1 cellular context compared by ENCODE assay signal in the genomic region with DNA sequence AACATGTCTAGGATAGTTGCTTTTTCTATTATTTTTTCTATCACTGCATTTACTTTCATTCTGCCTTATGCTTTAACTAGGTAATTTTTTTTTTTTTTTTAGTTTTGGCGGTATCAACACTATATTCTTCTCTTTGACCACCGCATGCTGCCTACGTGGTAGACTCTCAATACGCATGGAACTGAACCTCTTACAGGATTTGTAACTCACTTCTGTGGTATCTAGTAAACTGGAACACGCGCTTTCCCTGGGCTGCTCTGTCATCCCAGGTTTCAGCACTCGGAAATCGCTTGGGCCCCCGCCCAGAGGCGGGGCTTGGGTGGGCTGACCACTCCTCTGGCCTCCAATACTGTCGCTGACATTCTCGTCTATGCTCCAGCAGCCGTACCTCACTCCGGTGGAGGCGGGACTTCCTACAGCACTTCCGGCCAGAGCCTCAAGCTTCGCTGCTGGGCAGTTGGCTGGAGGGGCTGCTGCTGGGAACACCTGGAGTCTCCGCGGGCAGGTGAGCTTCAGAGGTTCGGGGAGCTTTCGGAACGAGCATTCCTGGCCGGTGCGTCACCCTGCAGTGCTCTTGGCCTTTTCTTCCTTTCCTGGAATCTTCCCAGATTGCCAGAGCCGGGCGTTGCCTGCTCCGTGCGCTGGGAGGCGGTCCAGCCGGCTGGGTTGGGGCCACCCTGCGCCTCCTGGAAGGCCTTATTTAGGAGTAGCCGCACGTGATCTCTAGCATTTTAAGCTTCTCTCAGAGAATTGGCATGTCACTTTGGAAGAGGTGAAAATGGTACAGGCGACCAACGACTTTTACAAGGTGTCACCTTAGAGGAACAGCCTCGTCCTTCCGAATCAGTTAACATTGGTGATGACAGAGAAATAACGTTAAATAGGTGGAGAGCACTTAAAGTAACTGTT.
TF ChIP-seq lines count a peak whose summit lies in the region.

A gene with protein sequence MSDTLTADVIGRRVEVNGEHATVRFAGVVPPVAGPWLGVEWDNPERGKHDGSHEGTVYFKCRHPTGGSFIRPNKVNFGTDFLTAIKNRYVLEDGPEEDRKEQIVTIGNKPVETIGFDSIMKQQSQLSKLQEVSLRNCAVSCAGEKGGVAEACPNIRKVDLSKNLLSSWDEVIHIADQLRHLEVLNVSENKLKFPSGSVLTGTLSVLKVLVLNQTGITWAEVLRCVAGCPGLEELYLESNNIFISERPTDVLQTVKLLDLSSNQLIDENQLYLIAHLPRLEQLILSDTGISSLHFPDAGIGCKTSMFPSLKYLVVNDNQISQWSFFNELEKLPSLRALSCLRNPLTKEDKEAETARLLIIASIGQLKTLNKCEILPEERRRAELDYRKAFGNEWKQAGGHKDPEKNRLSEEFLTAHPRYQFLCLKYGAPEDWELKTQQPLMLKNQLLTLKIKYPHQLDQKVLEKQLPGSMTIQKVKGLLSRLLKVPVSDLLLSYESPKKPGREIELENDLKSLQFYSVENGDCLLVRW (plus strand): TSS at position 428 of the 909 bp plus-strand sequence. CDS start 12,623 bp downstream, outside the sequence.

TF ChIP-seq in K562, 482 proteins besides CTCF, POLR2A, EP300 and RAD21 (continued from another document and continues in another):
- TF ChIP-seq JUNB (CRISPR knock-in tag; conservative IDR thresholded peaks at IDR 0.05): no peak
- TF ChIP-seq NONO (IDR thresholded peaks at IDR 0.05; ENCODE audit: low read depth in 2 of 2, low read length in 1 of 2): no peak; a peak in 1 of 4 replicates
- TF ChIP-seq SMARCE1 (IDR thresholded peaks at IDR 0.05): peak; percentile 30
- TF ChIP-seq ZNF76 (CRISPR knock-in tag; IDR thresholded peaks at IDR 0.05; ENCODE audit: borderline replicate concordance): no peak
- TF ChIP-seq ZZZ3 (IDR thresholded peaks at IDR 0.05): no peak
- peak; percentile 88 for TF ChIP-seq POLR2H (tag; IDR thresholded peaks at IDR 0.05; ENCODE audit: low read depth)
- TF ChIP-seq, protein P1, sequence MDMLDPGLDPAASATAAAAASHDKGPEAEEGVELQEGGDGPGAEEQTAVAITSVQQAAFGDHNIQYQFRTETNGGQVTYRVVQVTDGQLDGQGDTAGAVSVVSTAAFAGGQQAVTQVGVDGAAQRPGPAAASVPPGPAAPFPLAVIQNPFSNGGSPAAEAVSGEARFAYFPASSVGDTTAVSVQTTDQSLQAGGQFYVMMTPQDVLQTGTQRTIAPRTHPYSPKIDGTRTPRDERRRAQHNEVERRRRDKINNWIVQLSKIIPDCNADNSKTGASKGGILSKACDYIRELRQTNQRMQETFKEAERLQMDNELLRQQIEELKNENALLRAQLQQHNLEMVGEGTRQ (CRISPR knock-in tag; IDR thresholded peaks at IDR 0.05): peak; percentile 91
- TF ChIP-seq, protein P2, sequence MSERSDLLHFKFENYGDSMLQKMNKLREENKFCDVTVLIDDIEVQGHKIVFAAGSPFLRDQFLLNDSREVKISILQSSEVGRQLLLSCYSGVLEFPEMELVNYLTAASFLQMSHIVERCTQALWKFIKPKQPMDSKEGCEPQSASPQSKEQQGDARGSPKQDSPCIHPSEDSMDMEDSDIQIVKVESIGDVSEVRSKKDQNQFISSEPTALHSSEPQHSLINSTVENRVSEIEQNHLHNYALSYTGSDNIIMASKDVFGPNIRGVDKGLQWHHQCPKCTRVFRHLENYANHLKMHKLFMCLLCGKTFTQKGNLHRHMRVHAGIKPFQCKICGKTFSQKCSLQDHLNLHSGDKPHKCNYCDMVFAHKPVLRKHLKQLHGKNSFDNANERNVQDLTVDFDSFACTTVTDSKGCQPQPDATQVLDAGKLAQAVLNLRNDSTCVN (CRISPR knock-in tag; IDR thresholded peaks at IDR 0.05): 0 out of 2 replicates have a peak, but pooled peaks have one; percentile 44
- TF ChIP-seq, protein P3, sequence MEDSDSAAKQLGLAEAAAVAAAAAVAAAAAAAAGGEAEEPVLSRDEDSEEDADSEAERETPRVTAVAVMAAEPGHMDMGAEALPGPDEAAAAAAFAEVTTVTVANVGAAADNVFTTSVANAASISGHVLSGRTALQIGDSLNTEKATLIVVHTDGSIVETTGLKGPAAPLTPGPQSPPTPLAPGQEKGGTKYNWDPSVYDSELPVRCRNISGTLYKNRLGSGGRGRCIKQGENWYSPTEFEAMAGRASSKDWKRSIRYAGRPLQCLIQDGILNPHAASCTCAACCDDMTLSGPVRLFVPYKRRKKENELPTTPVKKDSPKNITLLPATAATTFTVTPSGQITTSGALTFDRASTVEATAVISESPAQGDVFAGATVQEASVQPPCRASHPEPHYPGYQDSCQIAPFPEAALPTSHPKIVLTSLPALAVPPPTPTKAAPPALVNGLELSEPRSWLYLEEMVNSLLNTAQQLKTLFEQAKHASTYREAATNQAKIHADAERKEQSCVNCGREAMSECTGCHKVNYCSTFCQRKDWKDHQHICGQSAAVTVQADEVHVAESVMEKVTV (CRISPR knock-in tag; IDR thresholded peaks at IDR 0.05): no peak
- 0 out of 2 replicates have a peak, but pooled peaks have one; percentile 55 for TF ChIP-seq ZNF12 (CRISPR knock-in tag; IDR thresholded peaks at IDR 0.05)
- TF ChIP-seq, protein P4, sequence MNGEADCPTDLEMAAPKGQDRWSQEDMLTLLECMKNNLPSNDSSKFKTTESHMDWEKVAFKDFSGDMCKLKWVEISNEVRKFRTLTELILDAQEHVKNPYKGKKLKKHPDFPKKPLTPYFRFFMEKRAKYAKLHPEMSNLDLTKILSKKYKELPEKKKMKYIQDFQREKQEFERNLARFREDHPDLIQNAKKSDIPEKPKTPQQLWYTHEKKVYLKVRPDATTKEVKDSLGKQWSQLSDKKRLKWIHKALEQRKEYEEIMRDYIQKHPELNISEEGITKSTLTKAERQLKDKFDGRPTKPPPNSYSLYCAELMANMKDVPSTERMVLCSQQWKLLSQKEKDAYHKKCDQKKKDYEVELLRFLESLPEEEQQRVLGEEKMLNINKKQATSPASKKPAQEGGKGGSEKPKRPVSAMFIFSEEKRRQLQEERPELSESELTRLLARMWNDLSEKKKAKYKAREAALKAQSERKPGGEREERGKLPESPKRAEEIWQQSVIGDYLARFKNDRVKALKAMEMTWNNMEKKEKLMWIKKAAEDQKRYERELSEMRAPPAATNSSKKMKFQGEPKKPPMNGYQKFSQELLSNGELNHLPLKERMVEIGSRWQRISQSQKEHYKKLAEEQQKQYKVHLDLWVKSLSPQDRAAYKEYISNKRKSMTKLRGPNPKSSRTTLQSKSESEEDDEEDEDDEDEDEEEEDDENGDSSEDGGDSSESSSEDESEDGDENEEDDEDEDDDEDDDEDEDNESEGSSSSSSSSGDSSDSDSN (IDR thresholded peaks at IDR 0.05; ENCODE audit: borderline replicate concordance in 1 of 2, low read depth in 2 of 2, low read length in 2 of 2): peak; percentile 70 to 90; a peak in 3 of 4 replicates
- TF ChIP-seq, protein P5, sequence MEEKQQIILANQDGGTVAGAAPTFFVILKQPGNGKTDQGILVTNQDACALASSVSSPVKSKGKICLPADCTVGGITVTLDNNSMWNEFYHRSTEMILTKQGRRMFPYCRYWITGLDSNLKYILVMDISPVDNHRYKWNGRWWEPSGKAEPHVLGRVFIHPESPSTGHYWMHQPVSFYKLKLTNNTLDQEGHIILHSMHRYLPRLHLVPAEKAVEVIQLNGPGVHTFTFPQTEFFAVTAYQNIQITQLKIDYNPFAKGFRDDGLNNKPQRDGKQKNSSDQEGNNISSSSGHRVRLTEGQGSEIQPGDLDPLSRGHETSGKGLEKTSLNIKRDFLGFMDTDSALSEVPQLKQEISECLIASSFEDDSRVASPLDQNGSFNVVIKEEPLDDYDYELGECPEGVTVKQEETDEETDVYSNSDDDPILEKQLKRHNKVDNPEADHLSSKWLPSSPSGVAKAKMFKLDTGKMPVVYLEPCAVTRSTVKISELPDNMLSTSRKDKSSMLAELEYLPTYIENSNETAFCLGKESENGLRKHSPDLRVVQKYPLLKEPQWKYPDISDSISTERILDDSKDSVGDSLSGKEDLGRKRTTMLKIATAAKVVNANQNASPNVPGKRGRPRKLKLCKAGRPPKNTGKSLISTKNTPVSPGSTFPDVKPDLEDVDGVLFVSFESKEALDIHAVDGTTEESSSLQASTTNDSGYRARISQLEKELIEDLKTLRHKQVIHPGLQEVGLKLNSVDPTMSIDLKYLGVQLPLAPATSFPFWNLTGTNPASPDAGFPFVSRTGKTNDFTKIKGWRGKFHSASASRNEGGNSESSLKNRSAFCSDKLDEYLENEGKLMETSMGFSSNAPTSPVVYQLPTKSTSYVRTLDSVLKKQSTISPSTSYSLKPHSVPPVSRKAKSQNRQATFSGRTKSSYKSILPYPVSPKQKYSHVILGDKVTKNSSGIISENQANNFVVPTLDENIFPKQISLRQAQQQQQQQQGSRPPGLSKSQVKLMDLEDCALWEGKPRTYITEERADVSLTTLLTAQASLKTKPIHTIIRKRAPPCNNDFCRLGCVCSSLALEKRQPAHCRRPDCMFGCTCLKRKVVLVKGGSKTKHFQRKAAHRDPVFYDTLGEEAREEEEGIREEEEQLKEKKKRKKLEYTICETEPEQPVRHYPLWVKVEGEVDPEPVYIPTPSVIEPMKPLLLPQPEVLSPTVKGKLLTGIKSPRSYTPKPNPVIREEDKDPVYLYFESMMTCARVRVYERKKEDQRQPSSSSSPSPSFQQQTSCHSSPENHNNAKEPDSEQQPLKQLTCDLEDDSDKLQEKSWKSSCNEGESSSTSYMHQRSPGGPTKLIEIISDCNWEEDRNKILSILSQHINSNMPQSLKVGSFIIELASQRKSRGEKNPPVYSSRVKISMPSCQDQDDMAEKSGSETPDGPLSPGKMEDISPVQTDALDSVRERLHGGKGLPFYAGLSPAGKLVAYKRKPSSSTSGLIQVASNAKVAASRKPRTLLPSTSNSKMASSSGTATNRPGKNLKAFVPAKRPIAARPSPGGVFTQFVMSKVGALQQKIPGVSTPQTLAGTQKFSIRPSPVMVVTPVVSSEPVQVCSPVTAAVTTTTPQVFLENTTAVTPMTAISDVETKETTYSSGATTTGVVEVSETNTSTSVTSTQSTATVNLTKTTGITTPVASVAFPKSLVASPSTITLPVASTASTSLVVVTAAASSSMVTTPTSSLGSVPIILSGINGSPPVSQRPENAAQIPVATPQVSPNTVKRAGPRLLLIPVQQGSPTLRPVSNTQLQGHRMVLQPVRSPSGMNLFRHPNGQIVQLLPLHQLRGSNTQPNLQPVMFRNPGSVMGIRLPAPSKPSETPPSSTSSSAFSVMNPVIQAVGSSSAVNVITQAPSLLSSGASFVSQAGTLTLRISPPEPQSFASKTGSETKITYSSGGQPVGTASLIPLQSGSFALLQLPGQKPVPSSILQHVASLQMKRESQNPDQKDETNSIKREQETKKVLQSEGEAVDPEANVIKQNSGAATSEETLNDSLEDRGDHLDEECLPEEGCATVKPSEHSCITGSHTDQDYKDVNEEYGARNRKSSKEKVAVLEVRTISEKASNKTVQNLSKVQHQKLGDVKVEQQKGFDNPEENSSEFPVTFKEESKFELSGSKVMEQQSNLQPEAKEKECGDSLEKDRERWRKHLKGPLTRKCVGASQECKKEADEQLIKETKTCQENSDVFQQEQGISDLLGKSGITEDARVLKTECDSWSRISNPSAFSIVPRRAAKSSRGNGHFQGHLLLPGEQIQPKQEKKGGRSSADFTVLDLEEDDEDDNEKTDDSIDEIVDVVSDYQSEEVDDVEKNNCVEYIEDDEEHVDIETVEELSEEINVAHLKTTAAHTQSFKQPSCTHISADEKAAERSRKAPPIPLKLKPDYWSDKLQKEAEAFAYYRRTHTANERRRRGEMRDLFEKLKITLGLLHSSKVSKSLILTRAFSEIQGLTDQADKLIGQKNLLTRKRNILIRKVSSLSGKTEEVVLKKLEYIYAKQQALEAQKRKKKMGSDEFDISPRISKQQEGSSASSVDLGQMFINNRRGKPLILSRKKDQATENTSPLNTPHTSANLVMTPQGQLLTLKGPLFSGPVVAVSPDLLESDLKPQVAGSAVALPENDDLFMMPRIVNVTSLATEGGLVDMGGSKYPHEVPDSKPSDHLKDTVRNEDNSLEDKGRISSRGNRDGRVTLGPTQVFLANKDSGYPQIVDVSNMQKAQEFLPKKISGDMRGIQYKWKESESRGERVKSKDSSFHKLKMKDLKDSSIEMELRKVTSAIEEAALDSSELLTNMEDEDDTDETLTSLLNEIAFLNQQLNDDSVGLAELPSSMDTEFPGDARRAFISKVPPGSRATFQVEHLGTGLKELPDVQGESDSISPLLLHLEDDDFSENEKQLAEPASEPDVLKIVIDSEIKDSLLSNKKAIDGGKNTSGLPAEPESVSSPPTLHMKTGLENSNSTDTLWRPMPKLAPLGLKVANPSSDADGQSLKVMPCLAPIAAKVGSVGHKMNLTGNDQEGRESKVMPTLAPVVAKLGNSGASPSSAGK (IDR thresholded peaks at IDR 0.05): peak; percentile 83
- TF ChIP-seq HNRNPUL1 (IDR thresholded peaks at IDR 0.05; ENCODE audit: low read length): no peak
- TF ChIP-seq MXI1 (IDR thresholded peaks at IDR 0.05; ENCODE audit: low read depth, low read length): peak; percentile 62
- peak; percentile 29; the same call in 1 of the 2 replicates for TF ChIP-seq ZNF384 (IDR thresholded peaks at IDR 0.05; ENCODE audit: low read depth, low read length)
- TF ChIP-seq PHF21A (IDR thresholded peaks at IDR 0.05; ENCODE audit: borderline replicate concordance, low read depth): 0 out of 2 replicates have a peak, but pooled peaks have one; percentile 32
- TF ChIP-seq LCOR (CRISPR knock-in tag; IDR thresholded peaks at IDR 0.05): peak; percentile 97
- 0 out of 2 replicates have a peak, but pooled peaks have one; percentile 20 for TF ChIP-seq ETV1 (tag; conservative IDR thresholded peaks at IDR 0.05; ENCODE audit: low read depth)
- no peak for TF ChIP-seq PURB (CRISPR knock-in tag; IDR thresholded peaks at IDR 0.05; ENCODE audit: low read depth)
- peak; percentile 98 for TF ChIP-seq POLR2G (IDR thresholded peaks at IDR 0.05; ENCODE audit: low read depth, low read length)
- no peak for TF ChIP-seq PHB2 (IDR thresholded peaks at IDR 0.05; ENCODE audit: low read depth)
